In genomic region chr5:78287833-78288232, GRCh38 we compare ENCODE assay signal across 12 cellular contexts. TPM values are rescaled to one million over a fixed set of nuclear protein-coding genes. Genes with fewer than 3 reads are reported as not detected.
DNase-seq lines count a peak whose midpoint lies in the region; ATAC-seq, FAIRE-seq and TF ChIP-seq lines count a peak whose summit lies in the region.
"Had no signal": no experiment of that assay in that cellular context is flagged by ENCODE, and none has a peak within 500 bp of the region (broad histone marks: within the 10 kb centered on the region; RNA-seq: fewer than 3 reads in every experiment).

No MANE protein-coding gene starts in this region.

- no peaks in the 10 kb centered on the region for H4K20me1 ChIP-seq in GM12878 (ENCODE audit: control insufficient read depth, insufficient read depth)

- no peaks in the 10 kb centered on the region for H3K9me3 Mint-ChIP-seq in naive thymus-derived CD8-positive, alpha-beta T cell

- CTCF ChIA-PET in GM12878 (lab: Yijun Ruan, JAX), result interaction anchor here (0.7 to 1.1 kb wide), 5 partner anchors 12 to 409 kb away, joined by 3 to 4 read pairs (median 3); no protein-coding TSS in a partner anchor

- H3K27me3 ChIP-seq in HUES48 (ENCODE audit: control insufficient read depth, insufficient read depth, low read length) (no peaks in the 10 kb centered on the region), GM12878 (replicated peaks in 1 of 2; ENCODE audit: control insufficient read depth in 2 of 2, insufficient read depth in 2 of 2, low read length in 1 of 2) (no peaks in the 10 kb centered on the region), left lung (no peaks in the 10 kb centered on the region)

- FAIRE-seq in GM12878 (lab: Jason Lieb, UNC), result no peak

- RAD21 ChIA-PET in GM12878 (lab: Charles Lee; ENCODE audit: unreplicated experiment), result interaction anchor here (1.0 kb wide), 1 partner anchor 66 kb away, joined by 5 read pairs; no protein-coding TSS in a partner anchor

- TF ChIP-seq EP300 in GM12878 (IDR thresholded peaks at IDR 0.05; ENCODE audit: borderline replicate concordance in 1 of 2, control insufficient read depth in 1 of 2, low read depth in 2 of 2, low read length in 2 of 2), result no peak

- peak overlapping the region; percentile 35; the same call in 1 of the 2 replicates for H3K4me2 ChIP-seq in GM12878 (ENCODE audit: control insufficient read depth, insufficient read depth)

- peak overlapping the region; percentile 3 for H3K27ac ChIP-seq in HUES48 (ENCODE audit: low read depth, low read length)
- no peak overlapping the region for H3K27ac ChIP-seq in GM12878 (ENCODE audit: control insufficient read depth, insufficient read depth)
- no peak overlapping the region for H3K27ac ChIP-seq in left lung
- H3K27ac ChIP-seq: skin epidermis had no signal

- no peak overlapping the region for H3K4me3 ChIP-seq in HUES48 (ENCODE audit: low read depth, low read length)
- no peak overlapping the region for H3K4me3 ChIP-seq in GM12878
- H3K4me3 ChIP-seq in left lung, result no peak overlapping the region
- H3K4me3 ChIP-seq: skin epidermis had no signal

- H3K36me3 ChIP-seq in HUES48 (ENCODE audit: control insufficient read depth, insufficient read depth, low read length) (no peaks in the 10 kb centered on the region), GM12878 (ENCODE audit: control insufficient read depth in 2 of 2, insufficient read depth in 2 of 2, low read length in 1 of 2) (no peaks in the 10 kb centered on the region), left lung (no peaks in the 10 kb centered on the region)

- peaks cover 74% of the 10 kb centered on the region for H3K79me2 ChIP-seq in GM12878 (ENCODE audit: control insufficient read depth, insufficient read depth, low read length)

- no TSS peak for BruUV-seq in GM12878 (replicated peaks; lab: Mats Ljungman, UMichigan)

- SMC1A ChIA-PET in GM12878 (lab: Charles Lee; ENCODE audit: uncharacterized antibody, unreplicated experiment), result interaction anchor here (1.6 kb wide), 1 partner anchor 12 kb away, joined by 6 read pairs; no protein-coding TSS in a partner anchor

- in situ Hi-C loops in GM12878 (cut with MboI), result no loop called here

- H3K4me1 ChIP-seq in HUES48 (ENCODE audit: control insufficient read depth, insufficient read depth, low read length) (peaks cover 21% of the 10 kb centered on the region), GM12878 (ENCODE audit: control insufficient read depth, insufficient read depth, low read length) (no peaks in the 10 kb centered on the region), left lung (peaks cover 0 to 64% of the 10 kb centered on the region in 2 donors)

- POLR2A ChIA-PET in GM12878 (lab: Charles Lee), result no interaction called here
- POLR2A ChIA-PET in naive thymus-derived CD8-positive, alpha-beta T cell (lab: Charles Lee), result no interaction called here

- TF ChIP-seq RAD21 in GM12878 (IDR thresholded peaks at IDR 0.05; ENCODE audit: insufficient read depth, low read depth, low read length), result no peak

- DNase-seq in AG08396 (ENCODE audit: low spot score) (peak; percentile 58), GM12878 (ENCODE audit: low read depth, low spot score) (no peak), left lung (no peak), DMS53 treated with DMSO at 0.1 percent for 48 hours (lab: John Stamatoyannopoulos, UW; ENCODE audit: unreplicated experiment) (no peak), GM10266 (ENCODE audit: extremely low spot score) (no peak), DMS53 (lab: John Stamatoyannopoulos, UW) (no peak)
- DNase-seq in naive thymus-derived CD8-positive, alpha-beta T cell, result no peak
- DNase-seq: left cardiac atrium had no signal

- H3K36me3 Mint-ChIP-seq in naive thymus-derived CD8-positive, alpha-beta T cell, result peaks cover 0 to 5% (median 3%) of the 10 kb centered on the region in 3 donors

- no peak overlapping the region for H3K4me3 Mint-ChIP-seq in naive thymus-derived CD8-positive, alpha-beta T cell
- H3K4me3 Mint-ChIP-seq: stimulated activated naive CD8-positive, alpha-beta T cell treated with anti-CD3 and anti-CD28 coated beads, Interleukin-15, Interleukin-2, amounts not matched to agents 100 ng/mL and 50 ng/mL, for 24 hours had no signal

- H3K9me3 ChIP-seq in HUES48 (ENCODE audit: control insufficient read depth, insufficient read depth, low read length) (no peaks in the 10 kb centered on the region), GM12878 (replicated peaks; ENCODE audit: control insufficient read depth, insufficient read depth, low read length) (no peaks in the 10 kb centered on the region; the same call in 2 of the 3 replicates), left lung (no peaks in the 10 kb centered on the region)

- no peaks in the 10 kb centered on the region for H3K27me3 Mint-ChIP-seq in naive thymus-derived CD8-positive, alpha-beta T cell
- H3K27me3 Mint-ChIP-seq: stimulated activated naive CD8-positive, alpha-beta T cell treated with anti-CD3 and anti-CD28 coated beads, Interleukin-15, Interleukin-2, amounts not matched to agents 100 ng/mL and 50 ng/mL, for 24 hours had no signal

- intact Hi-C loops in GM12878 (cut with micrococcal nuclease; ENCODE audit: unreplicated experiment), result no loop called here
- intact Hi-C loops in left lung (cut with DNase I), result no loop called here

- no peak overlapping the region for H3K9ac ChIP-seq in HUES48 (ENCODE audit: low read depth, low read length)
- no peak overlapping the region for H3K9ac ChIP-seq in GM12878 (ENCODE audit: control insufficient read depth, insufficient read depth, low read length)

- ATAC-seq in GM12878 (peak; percentile 30; the same call in 2 of the 3 replicates), left lung (peak; percentile 93)
- ATAC-seq in naive thymus-derived CD8-positive, alpha-beta T cell, result no peak
- ATAC-seq: Right ventricle myocardium inferior had no signal

- no peak for TF ChIP-seq CTCF in GM12878 (IDR thresholded peaks at IDR 0.05 in 2 of 3, conservative IDR thresholded peaks at IDR 0.05 in 1 of 3; ENCODE audit: control insufficient read depth in 2 of 3, extremely low read depth in 1 of 3, insufficient read depth in 1 of 3, low read depth in 3 of 3, low read length in 3 of 3)
- TF ChIP-seq CTCF in left lung (IDR thresholded peaks at IDR 0.05), result no peak
- no peak for TF ChIP-seq CTCF in GM10266 (IDR thresholded peaks at IDR 0.05; ENCODE audit: control insufficient read depth, insufficient read depth, low read depth, missing control alignments)

- peaks cover 29 to 74% (median 67%) of the 10 kb centered on the region in 4 donors for H3K4me1 Mint-ChIP-seq in naive thymus-derived CD8-positive, alpha-beta T cell

- H2AFZ ChIP-seq in GM12878 (ENCODE audit: control insufficient read depth, low read depth, low read length), result no peak overlapping the region

- TF ChIP-seq POLR2A in GM12878 (IDR thresholded peaks at IDR 0.05; ENCODE audit: low read depth, low read length), result no peak

- H3K27ac Mint-ChIP-seq in naive thymus-derived CD8-positive, alpha-beta T cell, result no peak overlapping the region
- H3K27ac Mint-ChIP-seq: stimulated activated naive CD8-positive, alpha-beta T cell treated with anti-CD3 and anti-CD28 coated beads, Interleukin-15, Interleukin-2, amounts not matched to agents 100 ng/mL and 50 ng/mL, for 24 hours had no signal

- WGBS in GM12878 (ENCODE audit: insufficient coverage, insufficient replicate concordance, low lambda C conversion rate, missing lambda C conversion rate), result 93% methylated on average over 2 of the region's 2 CpGs

TF ChIP-seq in GM12878, 131 proteins besides CTCF, POLR2A, EP300 and RAD21 (continues in another document):
- TF ChIP-seq CEBPZ (IDR thresholded peaks at IDR 0.05; ENCODE audit: low read depth, low read length) (no peak), LARP7 (IDR thresholded peaks at IDR 0.05) (no peak)

RNA-seq across cellular contexts. Expression of gene AP3B1, which starts 6.7 kb away (rescaled TPM):
- 138 and 154 TPM in 2 replicates for total RNA-seq in GM12878 (2013; cell fraction: nucleolus; rRNA removed)
- total RNA-seq in GM12878 (2014; rRNA removed) (59.5 and 71.3 TPM in 2 replicates), GM12878 (2014; rRNA removed; fragmentation: Illumina TruSeq; extraction: Trizol) (70.8 and 75.6 TPM in 2 replicates), GM12878 (2021) (46.6 and 50.1 TPM in 2 replicates), left lung (10 to 100 TPM; 42.4 to 49.3 TPM)
- 34.1 TPM for polyA plus RNA-seq in GM12878 (2011; ENCODE audit: low read depth)
- polyA plus RNA-seq in GM12878 (2011; rRNA removed) (58.3 and 74.3 TPM in 2 replicates), GM12878 (2014; fragmentation: Illumina TruSeq; extraction: Trizol) (66.4 and 70.3 TPM in 2 replicates), GM12878 (2014; fragmentation: Nextera tagmentation; extraction: Ambion mirVana) (10 to 100 TPM; 32.8 to 36.2 TPM), GM12878 (2014; rRNA removed) (26.2 and 30.9 TPM in 2 replicates), GM12878 (2016; fragmentation: Nextera tagmentation; extraction: Ambion mirVana) (10 to 100 TPM; 41.8 to 45.4 TPM)
- polyA plus RNA-seq in GM12878 (2011; cell fraction: cytosol; rRNA removed), result 28.3 and 37.4 TPM in 2 replicates
- polyA plus RNA-seq in GM12878 (2011; cell fraction: nucleus; rRNA removed), result 25.4 and 27.2 TPM in 2 replicates
- 33.0 and 44.8 TPM in 2 replicates for polyA plus RNA-seq in GM12878 (2012)
- 60.5 and 63.3 TPM in 2 replicates for polyA minus RNA-seq in GM12878 (2011; rRNA and poly(A)+ RNA removed)
- polyA minus RNA-seq in GM12878 (2011; cell fraction: cytosol; rRNA and poly(A)+ RNA removed), result 15.0 and 21.5 TPM in 2 replicates
- polyA minus RNA-seq in GM12878 (2011; cell fraction: nucleus; rRNA and poly(A)+ RNA removed), result 44.2 and 73.4 TPM in 2 replicates
- total RNA-seq in naive thymus-derived CD8-positive, alpha-beta T cell, result 10 to 100 TPM; 33.1 to 36.4 TPM
- polyA plus RNA-seq in naive thymus-derived CD8-positive, alpha-beta T cell, result 10 to 100 TPM; 19.8 to 26.2 (median 23.3) TPM

Comparison
In these comparisons a context has a peak if more than half of its experiments do, and no peak if none do; other contexts are left out.
1. ATAC-seq: peak in GM12878 (single experiment) and left lung (single experiment); none in naive thymus-derived CD8-positive, alpha-beta T cell (0 of 2).